22 cellular contexts compared by ENCODE assay signal in genomic region chr11:58301576-58301975, GRCh38. TPM values are rescaled to one million over a fixed set of nuclear protein-coding genes. Genes with fewer than 3 reads are reported as not detected.
DNase-seq lines count a peak whose midpoint lies in the region; ATAC-seq and TF ChIP-seq lines count a peak whose summit lies in the region.
"Had no signal": no experiment of that assay in that cellular context is flagged by ENCODE, and none has a peak within 500 bp of the region (broad histone marks: within the 10 kb centered on the region; RNA-seq: fewer than 3 reads in every experiment).

No MANE protein-coding gene starts in this region.

- no peak overlapping the region for H2BK15ac ChIP-seq in IMR-90 (ENCODE audit: low read depth, low read length)

- POLR2A ChIA-PET in IMR-90 (lab: Charles Lee; ENCODE audit: unreplicated experiment) = no interaction called here

- H2AK9ac ChIP-seq in IMR-90 (replicated peaks; ENCODE audit: low read depth, low read length, poor library complexity) = no peak overlapping the region

- H3K18ac ChIP-seq in IMR-90 (ENCODE audit: low read depth, low read length) = peak overlapping the region; percentile 44; the same call in 1 of the 2 replicates

- no CpG with 5 or more reads among the region's 2 CpGs for WGBS in IMR-90 (ENCODE audit: extremely low coverage in 2 of 2, insufficient read length in 1 of 2), 2 experiments

- H4K5ac ChIP-seq in IMR-90 (ENCODE audit: low read depth, low read length) = no peak overlapping the region

- no peak for TF ChIP-seq POLR2A in IMR-90 (IDR thresholded peaks at IDR 0.05; ENCODE audit: low read depth, low read length)

- no peaks in the 10 kb centered on the region for H3K79me1 ChIP-seq in IMR-90 (ENCODE audit: low read depth in 1 of 2, low read length in 2 of 2)

- CTCF ChIA-PET in IMR-90 (lab: Yijun Ruan, JAX) = interaction anchor here (0.5 kb wide), 1 partner anchor 19 kb away, joined by 3 read pairs; no protein-coding TSS in a partner anchor

- H3K36me3 ChIP-seq in IMR-90 (ENCODE audit: control insufficient read depth, insufficient read depth, low read length) = no peaks in the 10 kb centered on the region

- H2BK5ac ChIP-seq in IMR-90 (ENCODE audit: low read depth, low read length, poor library complexity, severe bottlenecking) = peak overlapping the region; percentile 99

- BruUV-seq in IMR-90 (replicated peaks; lab: Mats Ljungman, UMichigan) = no TSS peak

- no peak overlapping the region for H3K14ac ChIP-seq in IMR-90 (replicated peaks; ENCODE audit: low read depth, low read length)

- H2AK5ac ChIP-seq in IMR-90 (ENCODE audit: low read depth, low read length) = no peak overlapping the region

- no peak for TF ChIP-seq CTCF in AG10803 (conservative IDR thresholded peaks at IDR 0.05; ENCODE audit: low read length)
- 0 out of 2 replicates have a peak, but pooled peaks have one; percentile 3 for TF ChIP-seq CTCF in IMR-90 (conservative IDR thresholded peaks at IDR 0.05; ENCODE audit: low read depth, low read length)
- TF ChIP-seq CTCF in astrocyte of the spinal cord (IDR thresholded peaks at IDR 0.05; ENCODE audit: low read depth, low read length) = no peak

- DNase-seq in AG10803 (ENCODE audit: low read depth) (peak; percentile 61), IMR-90 (peak; percentile 84), astrocyte of the spinal cord (ENCODE audit: low read depth, low spot score) (peak; percentile 47), iris pigment epithelial cell (ENCODE audit: low read depth) (peak; percentile 63), T-helper 1 cell (no peak), DMS 273 treated with DMSO at 0.1 percent for 48 hours (lab: John Stamatoyannopoulos, UW) (no peak)
- DNase-seq: activated CD4-positive, alpha-beta T cell treated with anti-CD3 and anti-CD28 coated beads, Interleukin-2, amount 50 U/mL, for 48 hours; activated naive CD4-positive, alpha-beta T cell treated with anti-CD3 and anti-CD28 coated beads, Interleukin-2, amount 10 ng/mL, durations not matched to agents 7 days and 5 days; activated T-cell treated with anti-CD3 and anti-CD28 coated beads, Interleukin-2, amount 50 U/mL, for 24 hours; glutamatergic neuron; NCI-H1694 treated with DMSO at 0.1 percent for 48 hours; NCI-H446; stimulated activated CD4-positive, alpha-beta T cell treated with anti-CD3 and anti-CD28 coated beads, Interleukin-4, amount 100 ng/mL, for 1 hour; T-cell had no signal

- H2BK20ac ChIP-seq in IMR-90 (ENCODE audit: low read depth, low read length) = peak overlapping the region; percentile 0; the same call in 1 of the 2 replicates

- H2BK120ac ChIP-seq in IMR-90 (ENCODE audit: low read depth, low read length) = peak overlapping the region; percentile 15; the same call in 1 of the 2 replicates

- H3K27me3 ChIP-seq in IMR-90 (ENCODE audit: control insufficient read depth, insufficient read depth, low read length) = no peaks in the 10 kb centered on the region

- no peak overlapping the region for H3K4ac ChIP-seq in IMR-90 (ENCODE audit: low read depth, low read length)

- no peak overlapping the region for H2AFZ ChIP-seq in IMR-90 (replicated peaks; ENCODE audit: low read length, poor library complexity)

- H3K27ac ChIP-seq in IMR-90 (ENCODE audit: insufficient read depth, low read length) = no peak overlapping the region
- H3K27ac ChIP-seq: skin epidermis had no signal

- in situ Hi-C loops in IMR-90 (cut with MboI; ENCODE audit: low sequenced_read_pairs) = no loop called here
- in situ Hi-C loops in astrocyte of the spinal cord (cut with HindIII; ENCODE audit: low sequenced_read_pairs) = no loop called here

- no peak overlapping the region for H3K9ac ChIP-seq in IMR-90 (ENCODE audit: low read depth, low read length)

- no peaks in the 10 kb centered on the region; the same call in 1 of the 2 replicates for H3K4me1 ChIP-seq in IMR-90 (ENCODE audit: control insufficient read depth, insufficient read depth, low read length)

- no peak overlapping the region for H3K4me3 ChIP-seq in AG10803 (ENCODE audit: low read length)
- no peak overlapping the region for H3K4me3 ChIP-seq in IMR-90 (ENCODE audit: insufficient read depth, low read depth, low read length)
- no peak overlapping the region for H3K4me3 ChIP-seq in astrocyte of the spinal cord (ENCODE audit: low read depth, low read length)
- H3K4me3 ChIP-seq: skin epidermis had no signal

- H4K8ac ChIP-seq in IMR-90 (ENCODE audit: low read depth in 2 of 2, low read length in 2 of 2) = peak overlapping the region in 1 of 2 experiments; percentile 6; a peak in 1 of 4 replicates

- no peaks in the 10 kb centered on the region for H4K20me1 ChIP-seq in IMR-90 (ENCODE audit: insufficient read depth, low read length)

- TF ChIP-seq RAD21 in IMR-90 (IDR thresholded peaks at IDR 0.05; ENCODE audit: low read length) = no peak

- H3K4me2 ChIP-seq in IMR-90 (ENCODE audit: low read depth, low read length) = peak overlapping the region; percentile 16; the same call in 1 of the 2 replicates

- H3K23ac ChIP-seq in IMR-90 (ENCODE audit: low read depth, low read length) = peak overlapping the region; percentile 65; the same call in 1 of the 2 replicates

- intact Hi-C loops in IMR-90 (cut with micrococcal nuclease) = no loop called here

- H3K56ac ChIP-seq in IMR-90 (ENCODE audit: extremely low read depth, insufficient read depth, low read length) = peak overlapping the region; percentile 36; the same call in 1 of the 2 replicates

- no peak overlapping the region for H4K91ac ChIP-seq in IMR-90 (ENCODE audit: insufficient read depth, low read depth, low read length)

- H3K9me1 ChIP-seq in IMR-90 (ENCODE audit: insufficient read depth, low read length) = no peaks in the 10 kb centered on the region

- no peaks in the 10 kb centered on the region for H3K9me3 ChIP-seq in IMR-90 (ENCODE audit: control insufficient read depth, insufficient read depth, low read length)

- ATAC-seq in IMR-90 (ENCODE audit: low read depth) = peak; percentile 91
- ATAC-seq in GM21526 (IDR thresholded peaks at IDR 0.05; ENCODE audit: low FRiP score, unreplicated experiment) = no peak
- no peak for ATAC-seq in HG02870 (IDR thresholded peaks at IDR 0.05; ENCODE audit: unreplicated experiment)
- ATAC-seq: T-cell had no signal

- dilution Hi-C loops in IMR-90 (cut with HindIII; ENCODE audit: low sequenced_read_pairs, unreplicated experiment) = no loop called here

TF ChIP-seq in IMR-90, 13 proteins besides CTCF, POLR2A, EP300 and RAD21:
- TF ChIP-seq MAZ (IDR thresholded peaks at IDR 0.05; ENCODE audit: borderline replicate concordance, low read depth, low read length) (no peak), NFE2L2 (IDR thresholded peaks at IDR 0.05; ENCODE audit: low read depth, low read length) (peak; percentile 26; the same call in 1 of the 2 replicates)

RNA-seq across cellular contexts. Expression of gene OR10W1, which starts 33.5 kb away (rescaled TPM):
- not detected in 2 replicates for total RNA-seq in IMR-90 (2012; rRNA removed)
- polyA plus RNA-seq in IMR-90 (2012; rRNA removed) = not detected in 2 replicates
- polyA plus RNA-seq in IMR-90 (2012; cell fraction: cytosol; rRNA removed) = not detected in 2 replicates
- polyA plus RNA-seq in IMR-90 (2012; cell fraction: nucleus; rRNA removed; ENCODE audit: low replicate concordance) = 0.05 TPM in 1 of 2 replicates, not detected in the other
- total RNA-seq: endothelial cell of umbilical vein, G401, lower leg skin, osteocyte, T-cell, urinary bladder had no signal
- polyA plus RNA-seq: endothelial cell of umbilical vein, urinary bladder had no signal

RNA-seq across cellular contexts. Expression of gene OR5B17, which starts 57.3 kb away (rescaled TPM):
- not detected in 2 replicates for total RNA-seq in IMR-90 (2012; rRNA removed)
- polyA plus RNA-seq in IMR-90 (2012; rRNA removed) = not detected in 2 replicates
- polyA plus RNA-seq in IMR-90 (2012; cell fraction: cytosol; rRNA removed) = not detected in 2 replicates
- not detected in 2 replicates for polyA plus RNA-seq in IMR-90 (2012; cell fraction: nucleus; rRNA removed; ENCODE audit: low replicate concordance)
- total RNA-seq: endothelial cell of umbilical vein, G401, lower leg skin, osteocyte, T-cell, urinary bladder had no signal
- polyA plus RNA-seq: endothelial cell of umbilical vein, urinary bladder had no signal

Comparison
In these comparisons a context has a peak if more than half of its experiments do, and no peak if none do; other contexts are left out.
1. DNase-seq: peak in AG10803 (single experiment), IMR-90 (single experiment), astrocyte of the spinal cord (single experiment) and iris pigment epithelial cell (single experiment); none in T-helper 1 cell (0 of 5) and DMS 273 treated with DMSO at 0.1 percent for 48 hours (single experiment).